14 cellular contexts compared by ENCODE assay signal in the genomic region with DNA sequence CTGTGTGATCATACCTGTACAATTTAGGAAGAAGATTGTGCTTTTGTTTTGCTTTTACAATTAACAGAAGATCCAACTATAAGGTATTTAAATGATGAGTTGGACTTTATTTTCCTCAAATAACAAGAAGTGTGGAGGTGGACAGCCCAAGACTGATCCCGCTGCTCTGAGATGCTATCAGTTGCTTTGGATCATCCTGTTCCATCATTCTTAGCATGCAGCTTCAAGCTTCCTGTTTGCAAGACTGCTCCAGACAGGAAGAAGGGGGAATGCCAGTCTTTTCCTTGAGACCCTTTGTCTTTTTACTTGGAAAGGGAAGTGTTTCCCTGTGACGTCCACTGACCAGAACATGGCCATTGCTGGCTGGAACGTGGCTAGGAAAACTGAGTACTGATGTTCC.
"Had no signal": no experiment of that assay in that cellular context is flagged by ENCODE, and none has a peak within 500 bp of the region (broad histone marks: within the 10 kb centered on the region; RNA-seq: fewer than 3 reads in every experiment).

No MANE protein-coding gene starts in this region.

- H3K9me3 ChIP-seq: left lung, mucosa of descending colon, neutrophil, vagina had no signal

- H3K27me3 ChIP-seq: left lung, neutrophil, vagina had no signal

- H3K36me3 ChIP-seq: left lung, neutrophil, vagina had no signal

- H3K4me3 ChIP-seq: left lung, mucosa of descending colon, vagina had no signal

- DNase-seq: effector memory CD8-positive, alpha-beta T cell; erythroblast; foreskin keratinocyte; immature natural killer cell; left lung; mucosa of descending colon; posterior cingulate gyrus; small intestine; stimulated activated CD4-positive, alpha-beta T cell treated with anti-CD3 and anti-CD28 coated beads, Interleukin-2, amount 100 ng/mL, for 48 hours; stimulated activated naive CD4-positive, alpha-beta T cell treated with Interleukin-2 at 50 U/mL for 16 hours; trophoblast cell had no signal

- ATAC-seq: effector memory CD8-positive, alpha-beta T cell; foreskin keratinocyte; left lung; mucosa of descending colon; natural killer cell treated with Interleukin-12 subunit alpha and Interleukin-12 subunit beta and Interleukin-15 and Interleukin-18, amount 100 ng/mL, for 72 hours had no signal

- H3K4me1 ChIP-seq: foreskin keratinocyte, left lung had no signal

- H3K27ac ChIP-seq: foreskin keratinocyte, neutrophil, vagina had no signal
